Comparison of ENCODE assay signal across 1 cellular context in genomic region chr6:28838634-28839442, GRCh38.
TF ChIP-seq lines count a peak whose summit lies in the region.

No MANE protein-coding gene starts in this region.

TF ChIP-seq in HepG2, 621 proteins besides CTCF, POLR2A, EP300 and RAD21 (continued from another document):
- TF ChIP-seq ZNF558 (CRISPR knock-in tag; IDR thresholded peaks at IDR 0.05; ENCODE audit: borderline replicate concordance), result no peak; the same call in 1 of the 2 replicates
- peak; percentile 36 for TF ChIP-seq YY1 (IDR thresholded peaks at IDR 0.05; ENCODE audit: insufficient read depth, insufficient replicate concordance, low read depth, low read length)
- no peak for TF ChIP-seq GLMP (CRISPR knock-in tag; IDR thresholded peaks at IDR 0.05; ENCODE audit: borderline replicate concordance)
- peak; percentile 41; the same call in 1 of the 2 replicates for TF ChIP-seq ZBTB43 (CRISPR knock-in tag; conservative IDR thresholded peaks at IDR 0.05)
- TF ChIP-seq HNRNPK (IDR thresholded peaks at IDR 0.05; ENCODE audit: low read depth, low read length, poor library complexity, severe bottlenecking), result no peak
- peak; percentile 78; the same call in 1 of the 2 replicates for TF ChIP-seq KLF9 (CRISPR knock-in tag; IDR thresholded peaks at IDR 0.05; ENCODE audit: low read depth)
- no peak for TF ChIP-seq ZNF776 (CRISPR knock-in tag; IDR thresholded peaks at IDR 0.05)
- TF ChIP-seq ZNF687 (CRISPR knock-in tag; IDR thresholded peaks at IDR 0.05), result peak; percentile 89
- TF ChIP-seq ZHX1 (CRISPR knock-in tag; IDR thresholded peaks at IDR 0.05; ENCODE audit: low read depth), result 0 out of 2 replicates have a peak, but pooled peaks have one; percentile 62
- TF ChIP-seq FOXO4 (CRISPR knock-in tag; conservative IDR thresholded peaks at IDR 0.05), result no peak
- peak; percentile 7; the same call in 1 of the 2 replicates for TF ChIP-seq ZNF629 (CRISPR knock-in tag; conservative IDR thresholded peaks at IDR 0.05)
- no peak; the same call in 1 of the 2 replicates for TF ChIP-seq ZNF607 (CRISPR knock-in tag; IDR thresholded peaks at IDR 0.05; ENCODE audit: borderline replicate concordance)
- no peak for TF ChIP-seq ZNF652 (CRISPR knock-in tag; IDR thresholded peaks at IDR 0.05; ENCODE audit: borderline replicate concordance, low read depth)
- peak; percentile 83 for TF ChIP-seq ZGPAT (CRISPR knock-in tag; IDR thresholded peaks at IDR 0.05)
- no peak for TF ChIP-seq TOPORS (CRISPR knock-in tag; IDR thresholded peaks at IDR 0.05)
- TF ChIP-seq GPBP1L1 (CRISPR knock-in tag; IDR thresholded peaks at IDR 0.05), result no peak
- TF ChIP-seq PHB2 (IDR thresholded peaks at IDR 0.05; ENCODE audit: partially characterized antibody), result no peak
- peak; percentile 72; the same call in 1 of the 2 replicates for TF ChIP-seq TBX2 (CRISPR knock-in tag; IDR thresholded peaks at IDR 0.05; ENCODE audit: borderline replicate concordance)
- no peak for TF ChIP-seq SKIL (CRISPR knock-in tag; IDR thresholded peaks at IDR 0.05; ENCODE audit: borderline replicate concordance)
- no peak for TF ChIP-seq GLI4 (CRISPR knock-in tag; IDR thresholded peaks at IDR 0.05; ENCODE audit: borderline replicate concordance)
- peak; percentile 80; the same call in 1 of the 2 replicates for TF ChIP-seq ZNF678 (CRISPR knock-in tag; IDR thresholded peaks at IDR 0.05)
- TF ChIP-seq CENPBD1 (CRISPR knock-in tag; IDR thresholded peaks at IDR 0.05; ENCODE audit: borderline replicate concordance, low read depth), result no peak
- TF ChIP-seq HES4 (CRISPR knock-in tag; IDR thresholded peaks at IDR 0.05; ENCODE audit: borderline replicate concordance), result no peak
